Comparison of ENCODE assay signal across 1 cellular context in genomic region chr9:133329306-133330156, GRCh38.
TF ChIP-seq lines count a peak whose summit lies in the region.
"Not testable (repeated sequence)": the region's sequence is repeated elsewhere in the genome, so short reads cannot be mapped to it uniquely, and the experiment has no call there.

No MANE protein-coding gene starts in this region.

TF ChIP-seq in HepG2, 621 proteins besides CTCF, POLR2A, EP300 and RAD21:
- 0 out of 2 replicates have a peak, but pooled peaks have one; percentile 24 for TF ChIP-seq SALL1 (CRISPR knock-in tag; IDR thresholded peaks at IDR 0.05)
- TF ChIP-seq PAF1 (CRISPR knock-in tag; IDR thresholded peaks at IDR 0.05): peak; percentile 56; the same call in 1 of the 2 replicates
- TF ChIP-seq ZC3H13 (CRISPR knock-in tag; IDR thresholded peaks at IDR 0.05): peak; percentile 89
- TF ChIP-seq POLR2AphosphoS5 (IDR thresholded peaks at IDR 0.05; ENCODE audit: low read depth, low read length): peak; percentile 32; the same call in 1 of the 2 replicates
- 0 out of 2 replicates have a peak, but pooled peaks have one; percentile 36 for TF ChIP-seq POLR2G (IDR thresholded peaks at IDR 0.05; ENCODE audit: low read depth, low read length)
- TF ChIP-seq CREB1 (IDR thresholded peaks at IDR 0.05): not testable (repeated sequence)
- TF ChIP-seq CREB1 (CRISPR knock-in tag; IDR thresholded peaks at IDR 0.05): peak; percentile 31; the same call in 1 of the 2 replicates
- peak; percentile 27; the same call in 1 of the 2 replicates for TF ChIP-seq ZGPAT (CRISPR knock-in tag; IDR thresholded peaks at IDR 0.05)
- peak; percentile 73 for TF ChIP-seq STAG1 (CRISPR knock-in tag; IDR thresholded peaks at IDR 0.05)
- 0 out of 2 replicates have a peak, but pooled peaks have one; percentile 47 for TF ChIP-seq AKAP8 (CRISPR knock-in tag; IDR thresholded peaks at IDR 0.05)
- TF ChIP-seq KDM2A (CRISPR knock-in tag; IDR thresholded peaks at IDR 0.05; ENCODE audit: borderline replicate concordance, low read depth): peak; percentile 91
